ENCODE assay signal across 21 cellular contexts in the genomic region with DNA sequence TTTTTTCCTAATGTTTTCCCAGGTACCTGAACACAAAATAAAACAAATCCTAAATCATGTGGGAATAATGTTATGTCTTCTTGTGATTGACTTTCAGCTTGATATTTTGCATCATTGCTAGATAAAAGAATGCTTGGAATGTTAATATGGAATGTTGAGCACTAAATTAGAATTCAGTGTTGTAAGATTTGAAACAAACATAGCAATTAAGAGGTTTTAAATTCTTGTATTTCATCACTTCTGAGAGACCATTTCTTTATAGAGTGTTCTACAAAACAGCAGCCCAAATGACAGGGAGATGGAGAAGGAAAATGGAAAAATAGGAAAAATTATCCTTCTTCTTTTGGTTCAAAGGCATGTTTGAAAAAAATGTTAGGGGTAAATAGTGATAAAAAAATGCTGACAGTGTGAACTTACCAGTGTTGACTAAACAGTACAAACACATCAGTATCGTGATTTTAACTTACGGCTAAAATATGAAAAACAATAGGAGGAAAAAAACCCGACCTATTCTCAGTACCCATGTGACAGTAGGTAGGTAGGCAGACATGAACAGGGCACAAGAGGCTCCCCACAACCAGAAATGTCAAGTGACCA.
A peak's percentile ranks its signal among the peaks of the same experiment; 100 is the strongest.
DNase-seq lines count a peak whose midpoint lies in the region; ATAC-seq and TF ChIP-seq lines count a peak whose summit lies in the region.
"Had no signal": no experiment of that assay in that cellular context is flagged by ENCODE, and none has a peak within 500 bp of the region (broad histone marks: within the 10 kb centered on the region; RNA-seq: fewer than 3 reads in every experiment).

No MANE protein-coding gene starts in this region.

- TF ChIP-seq CTCF in left ventricle myocardium inferior (IDR thresholded peaks at IDR 0.05; ENCODE audit: borderline replicate concordance) (no peak), body of pancreas (IDR thresholded peaks at IDR 0.05) (no peak), vagina (IDR thresholded peaks at IDR 0.05) (no peak), prostate gland (IDR thresholded peaks at IDR 0.05) (no peak)

- 32 to 41% methylated on average over 3 of the region's 3 CpGs for WGBS in body of pancreas, 2 donors
- 55% methylated on average over 3 of the region's 3 CpGs for WGBS in prostate gland

- no peaks in the 10 kb centered on the region for H3K36me3 ChIP-seq in left ventricle myocardium inferior
- no peaks in the 10 kb centered on the region for H3K36me3 ChIP-seq in body of pancreas (replicated peaks in 1 of 2; ENCODE audit: insufficient read depth in 1 of 2, low read depth in 2 of 2)
- no peaks in the 10 kb centered on the region for H3K36me3 ChIP-seq in vagina
- no peaks in the 10 kb centered on the region for H3K36me3 ChIP-seq in prostate gland
- H3K36me3 ChIP-seq: neutrophil, right atrium auricular region had no signal

- no peak for DNase-seq in left ventricle myocardium inferior
- no peak for DNase-seq in Right ventricle myocardium inferior (ENCODE audit: missing footprints)
- no peak for DNase-seq in body of pancreas
- peak; percentile 47 for DNase-seq in kidney glomerular epithelial cell (lab: John Stamatoyannopoulos, UW)
- DNase-seq in vagina (ENCODE audit: extremely low spot score in 2 of 2) = no peak
- no peak for DNase-seq in NCI-H748 treated with DMSO at 0.1 percent for 48 hours (lab: John Stamatoyannopoulos, UW)
- no peak for DNase-seq in T-helper 2 cell
- no peak for DNase-seq in prostate gland (ENCODE audit: low spot score)
- DNase-seq: activated CD4-positive, alpha-beta memory T cell treated with anti-CD3 and anti-CD28 coated beads for 36 hours; activated CD4-positive, CD25-positive, alpha-beta regulatory T cell; activated naive CD4-positive, alpha-beta T cell treated with anti-CD3 and anti-CD28 coated beads, Interleukin-2, amount 10 ng/mL, durations not matched to agents 7 days and 5 days; activated T-cell treated with anti-CD3 and anti-CD28 coated beads, Interleukin-2, amount 50 U/mL, for 1 hour; Caco-2; immature natural killer cell; NCI-H1436 treated with DMSO at 0.1 percent for 48 hours; NCI-H345; stimulated activated CD4-positive, alpha-beta T cell treated with anti-CD3 and anti-CD28 coated beads, Interleukin-15, amount 100 ng/mL, for 24 hours; T1000 had no signal

- intact Hi-C loops in left ventricle myocardium inferior (cut with micrococcal nuclease) = no loop called here
- intact Hi-C loops in Right ventricle myocardium inferior (cut with DNase I) = no loop called here
- intact Hi-C loops in body of pancreas (cut with DNase I) = no loop called here
- intact Hi-C loops in vagina (cut with DNase I) = no loop called here
- intact Hi-C loops in prostate gland (cut with DNase I) = loop anchor here (5.0 to 10.0 kb wide), 4 partner anchors 164 to 321 kb away; no protein-coding TSS in a partner anchor

- peaks cover 9% of the 10 kb centered on the region for H3K9me3 ChIP-seq in left ventricle myocardium inferior (replicated peaks)
- H3K9me3 ChIP-seq in body of pancreas = no peaks in the 10 kb centered on the region
- no peaks in the 10 kb centered on the region for H3K9me3 ChIP-seq in vagina
- no peaks in the 10 kb centered on the region for H3K9me3 ChIP-seq in prostate gland
- H3K9me3 ChIP-seq: neutrophil, right atrium auricular region had no signal

- no peak for TF ChIP-seq POLR2A in body of pancreas (IDR thresholded peaks at IDR 0.05)
- TF ChIP-seq POLR2A in vagina (IDR thresholded peaks at IDR 0.05) = no peak
- TF ChIP-seq POLR2A in prostate gland (IDR thresholded peaks at IDR 0.05) = no peak

- H3K4me1 ChIP-seq in left ventricle myocardium inferior (peaks cover 52% of the 10 kb centered on the region), body of pancreas (peaks cover 26% of the 10 kb centered on the region), vagina (peaks cover 30% of the 10 kb centered on the region), prostate gland (replicated peaks) (no peaks in the 10 kb centered on the region)

- ATAC-seq in Right ventricle myocardium inferior (no peak), body of pancreas (peak; percentile 39)

- no peak overlapping the region for H3K4me3 ChIP-seq in left ventricle myocardium inferior
- no peak overlapping the region for H3K4me3 ChIP-seq in body of pancreas
- no peak overlapping the region for H3K4me3 ChIP-seq in vagina
- no peak overlapping the region for H3K4me3 ChIP-seq in prostate gland
- H3K4me3 ChIP-seq: right atrium auricular region had no signal

- H3K27ac ChIP-seq in left ventricle myocardium inferior (replicated peaks) (peak overlapping the region; percentile 62), body of pancreas (peak overlapping the region in 3 of 4 donors; percentile 36 to 60 (median 60)), vagina (peak overlapping the region; percentile 33), prostate gland (no peak overlapping the region)
- H3K27ac ChIP-seq: HL-60, neutrophil had no signal

- H3K27me3 ChIP-seq in left ventricle myocardium inferior (ENCODE audit: low read depth) = no peaks in the 10 kb centered on the region
- H3K27me3 ChIP-seq in body of pancreas = no peaks in the 10 kb centered on the region
- H3K27me3 ChIP-seq in vagina = no peaks in the 10 kb centered on the region
- no peaks in the 10 kb centered on the region for H3K27me3 ChIP-seq in prostate gland (replicated peaks; ENCODE audit: insufficient read depth)
- H3K27me3 ChIP-seq: neutrophil, right atrium auricular region had no signal

Comparison
In these comparisons a context has a peak if more than half of its experiments do, and no peak if none do; other contexts are left out.
1. H3K27ac ChIP-seq: peak in left ventricle myocardium inferior (single experiment), body of pancreas (3 of 4) and vagina (single experiment); none in prostate gland (0 of 2).